Comparison of ENCODE assay signal across 9 cellular contexts in the genomic region with DNA sequence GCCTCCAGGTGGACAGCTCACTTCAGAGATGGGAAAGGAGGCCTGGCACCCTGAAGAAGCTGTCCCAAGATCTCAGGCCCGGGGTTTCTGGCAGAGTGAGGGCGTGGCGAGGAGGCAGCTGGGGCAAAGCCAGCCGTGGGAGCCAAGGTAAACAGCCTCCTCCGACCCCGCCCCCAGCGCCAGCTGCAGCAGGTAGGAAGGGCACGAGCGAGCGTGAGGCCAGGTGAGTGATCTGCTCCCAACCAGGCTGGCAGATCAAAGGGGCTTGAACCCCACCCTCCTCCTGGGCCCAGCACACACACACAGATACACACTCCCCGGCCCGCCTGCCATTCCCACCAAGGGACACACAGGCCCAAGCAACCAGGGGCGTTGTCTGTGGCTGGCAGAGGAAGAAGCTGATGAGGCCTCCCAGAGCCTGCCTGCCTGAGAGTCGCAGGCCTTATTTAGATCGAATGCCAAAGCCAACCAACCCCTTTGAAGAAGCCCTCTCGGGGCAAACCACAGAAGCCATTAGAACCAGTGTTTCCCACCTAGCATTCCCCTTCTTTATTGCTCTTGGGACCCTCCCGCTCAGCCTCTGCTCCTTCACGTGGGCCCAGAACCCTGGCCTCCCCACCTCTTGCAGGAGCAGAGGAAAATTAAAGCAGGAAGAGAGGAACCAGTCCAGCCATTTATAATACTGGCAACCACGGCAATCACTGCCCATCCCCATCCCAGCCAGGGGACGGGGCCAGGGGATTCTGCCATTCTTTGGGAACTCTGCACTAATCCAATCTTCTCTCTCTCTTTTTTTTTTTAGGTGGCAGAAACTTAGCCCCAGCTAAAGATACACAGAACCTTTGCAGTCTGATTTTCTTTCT. TPM values are rescaled to one million over a fixed set of nuclear protein-coding genes. Genes with fewer than 3 reads are reported as not detected.
DNase-seq lines count a peak whose midpoint lies in the region; ATAC-seq lines count a peak whose summit lies in the region.
"Had no signal": no experiment of that assay in that cellular context is flagged by ENCODE, and none has a peak within 500 bp of the region (broad histone marks: within the 10 kb centered on the region; RNA-seq: fewer than 3 reads in every experiment).

No MANE protein-coding gene starts in this region.

- peaks cover 3 to 35% (median 18%) of the 10 kb centered on the region in 3 experiments for H3K27me3 ChIP-seq in neuronal stem cell (ENCODE audit: control insufficient read depth in 3 of 3, insufficient read depth in 3 of 3, low read depth in 1 of 3, low read length in 3 of 3)

- H3K4ac ChIP-seq in neuronal stem cell (ENCODE audit: low read length) = no peak overlapping the region

- no peak overlapping the region for H4K91ac ChIP-seq in neuronal stem cell (ENCODE audit: low read depth, low read length, poor library complexity)

- peak overlapping the region; percentile 79 for H3K27ac Mint-ChIP-seq in dendritic cell treated with granulocyte-macrophage colony-stimulating factor and Interleukin-4, amounts not matched to agents 40 ng/mL and 50 ng/mL, for 4 days

- H2BK12ac ChIP-seq in neuronal stem cell (ENCODE audit: low read length) = no peak overlapping the region

- no peak for ATAC-seq in GM21723 (IDR thresholded peaks at IDR 0.05; ENCODE audit: unreplicated experiment)

- H3K4me1 ChIP-seq in neuronal stem cell (ENCODE audit: control insufficient read depth in 2 of 2, insufficient read depth in 1 of 2, low read depth in 1 of 2, low read length in 2 of 2) = peaks cover 37 to 56% of the 10 kb centered on the region in 2 donors

- peak overlapping the region; percentile 67 for H3K18ac ChIP-seq in neuronal stem cell (ENCODE audit: low read length)

- H3K36me3 Mint-ChIP-seq in dendritic cell treated with granulocyte-macrophage colony-stimulating factor and Interleukin-4, amounts not matched to agents 40 ng/mL and 50 ng/mL, for 4 days (ENCODE audit: low read depth) = peaks cover 96% of the 10 kb centered on the region

- H2BK120ac ChIP-seq in neuronal stem cell (ENCODE audit: low read depth, low read length) = no peak overlapping the region

- H2AK5ac ChIP-seq in neuronal stem cell (ENCODE audit: low read depth, low read length) = peak overlapping the region; percentile 85

- H3K79me1 ChIP-seq in neuronal stem cell (ENCODE audit: low read depth, low read length) = no peaks in the 10 kb centered on the region

- H3K9me3 Mint-ChIP-seq in dendritic cell treated with granulocyte-macrophage colony-stimulating factor and Interleukin-4, amounts not matched to agents 40 ng/mL and 50 ng/mL, for 4 days = no peaks in the 10 kb centered on the region

- no peak overlapping the region for H3K4me3 ChIP-seq in neuronal stem cell (ENCODE audit: low read length in 2 of 2)

- H3K23ac ChIP-seq in neuronal stem cell (ENCODE audit: low read depth, low read length, poor library complexity) = no peak overlapping the region

- no peak overlapping the region for H3K27ac ChIP-seq in neuronal stem cell (replicated peaks; ENCODE audit: low read length)

- no peaks in the 10 kb centered on the region for H3K36me3 ChIP-seq in neuronal stem cell (replicated peaks in 1 of 2; ENCODE audit: control insufficient read depth in 2 of 2, insufficient read depth in 2 of 2, low read length in 2 of 2)

- H3K4me1 Mint-ChIP-seq in dendritic cell treated with granulocyte-macrophage colony-stimulating factor and Interleukin-4, amounts not matched to agents 40 ng/mL and 50 ng/mL, for 4 days (ENCODE audit: low read depth) = peaks cover 77% of the 10 kb centered on the region

- peaks cover 81% of the 10 kb centered on the region for H3K27me3 Mint-ChIP-seq in dendritic cell treated with granulocyte-macrophage colony-stimulating factor and Interleukin-4, amounts not matched to agents 40 ng/mL and 50 ng/mL, for 4 days

- H3K9me3 ChIP-seq in neuronal stem cell (replicated peaks in 1 of 2; ENCODE audit: control insufficient read depth in 2 of 2, insufficient read depth in 1 of 2, low read depth in 1 of 2, low read length in 2 of 2) = no peaks in the 10 kb centered on the region

- no peak overlapping the region for H2AFZ ChIP-seq in neuronal stem cell (ENCODE audit: low read length)

- WGBS in neuronal stem cell (ENCODE audit: extremely low coverage in 2 of 2, insufficient read length in 2 of 2, insufficient replicate concordance in 1 of 2), 2 donors = no CpG with 5 or more reads among the region's 20 CpGs

- DNase-seq in DMS153 treated with DMSO at 0.1 percent for 48 hours (lab: John Stamatoyannopoulos, UW; ENCODE audit: unreplicated experiment) (peak; percentile 81), NCI-H510A (lab: John Stamatoyannopoulos, UW) (peak; percentile 84), neuronal stem cell (ENCODE audit: low spot score) (no peak), DMS 273 treated with DMSO at 0.1 percent for 48 hours (lab: John Stamatoyannopoulos, UW) (no peak), NCI-H524 (lab: John Stamatoyannopoulos, UW) (no peak)
- DNase-seq in stimulated activated CD4-positive, alpha-beta T cell treated with anti-CD3 and anti-CD28 coated beads, Interleukin-12 subunit alpha, Interleukin-12 subunit beta, amount 100 ng/mL, for 4 hours = no peak
- DNase-seq: NCI-H1694 treated with DMSO at 0.1 percent for 48 hours had no signal

- H3K4me3 Mint-ChIP-seq in dendritic cell treated with granulocyte-macrophage colony-stimulating factor and Interleukin-4, amounts not matched to agents 40 ng/mL and 50 ng/mL, for 4 days = peak overlapping the region; percentile 87

- no peak overlapping the region for H3K14ac ChIP-seq in neuronal stem cell (ENCODE audit: low read length)

- no peak overlapping the region for H2BK5ac ChIP-seq in neuronal stem cell (ENCODE audit: low read length)

- no peak overlapping the region for H2BK15ac ChIP-seq in neuronal stem cell (ENCODE audit: low read length)

- intact Hi-C loops in dendritic cell treated with granulocyte-macrophage colony-stimulating factor and Interleukin-4, amounts not matched to agents 40 ng/mL and 50 ng/mL, for 4 days (cut with micrococcal nuclease) = loop anchor here (5.0 to 10.0 kb wide), 3 partner anchors 43 to 65 kb away; no protein-coding TSS in a partner anchor

- H3K4me2 ChIP-seq in neuronal stem cell (ENCODE audit: insufficient read depth, low read length, poor library complexity, severe bottlenecking) = no peak overlapping the region

- H4K8ac ChIP-seq in neuronal stem cell (ENCODE audit: low read depth, low read length) = no peak overlapping the region

- H3K9ac ChIP-seq in neuronal stem cell (ENCODE audit: low read depth, low read length, poor library complexity) = no peak overlapping the region

RNA-seq across cellular contexts. Expression of gene PDGFB, which starts 5.0 kb away (rescaled TPM):
- polyA plus RNA-seq in neuronal stem cell (2013, experiment 1 of 2) = 2.6 TPM
- 2.8 TPM for polyA plus RNA-seq in neuronal stem cell (2013, experiment 2 of 2)

Comparison
In these comparisons a context has a peak if more than half of its experiments do, and no peak if none do; other contexts are left out.
1. DNase-seq: peak in DMS153 treated with DMSO at 0.1 percent for 48 hours (single experiment) and NCI-H510A (single experiment); none in neuronal stem cell (single experiment), DMS 273 treated with DMSO at 0.1 percent for 48 hours (single experiment), stimulated activated CD4-positive, alpha-beta T cell treated with anti-CD3 and anti-CD28 coated beads, Interleukin-12 subunit alpha, Interleukin-12 subunit beta, amount 100 ng/mL, for 4 hours (single experiment) and NCI-H524 (0 of 2).